27 cellular contexts compared by ENCODE assay signal in genomic region chr12:122018457-122018856, GRCh38.
"Had no signal": no experiment of that assay in that cellular context is flagged by ENCODE, and none has a peak within 500 bp of the region (broad histone marks: within the 10 kb centered on the region; RNA-seq: fewer than 3 reads in every experiment).

No MANE protein-coding gene starts in this region.

- H3K36me3 Mint-ChIP-seq: natural killer cell had no signal

- ATAC-seq: activated CD8-positive, alpha-beta memory T cell treated with anti-CD3 and anti-CD28 coated beads, Interleukin-2, amount 10 ng/mL, durations not matched to agents 7 days and 5 days; activated CD8-positive, alpha-beta T cell treated with anti-CD3 and anti-CD28 coated beads, Interleukin-2, amount 10 ng/mL, durations not matched to agents 7 days and 5 days; activated T-cell treated with anti-CD3 and anti-CD28 coated beads, Interleukin-2, amount 50 U/mL, for 72 hours; gastroesophageal sphincter; natural killer cell; right lobe of liver; stimulated activated naive CD8-positive, alpha-beta T cell treated with anti-CD3 and anti-CD28 coated beads, Interleukin-15, Interleukin-2, amounts not matched to agents 100 U/mL and 50 U/mL, for 24 hours had no signal

- H3K27me3 Mint-ChIP-seq: progenitor cell of endocrine pancreas had no signal

- H3K36me3 ChIP-seq: adrenal gland, ascending aorta, brain microvascular endothelial cell, gastroesophageal sphincter, left ventricle myocardium inferior, neutrophil, ovary, right lobe of liver, transverse colon had no signal

- H3K4me3 ChIP-seq: adrenal gland, ascending aorta, gastroesophageal sphincter, left ventricle myocardium inferior, lung, ovary, right lobe of liver, testis, transverse colon had no signal

- H3K9me3 Mint-ChIP-seq: activated B cell treated with CpG ODN at 0.5 μM for 24 hours; activated naive CD8-positive, alpha-beta T cell treated with anti-CD3 and anti-CD28 coated beads for 36 hours; activated T-cell treated with anti-CD3 and anti-CD28 coated beads, Interleukin-2, amount 50 U/mL, for 72 hours; natural killer cell had no signal

- H3K27ac ChIP-seq: adrenal gland, ascending aorta, brain microvascular endothelial cell, gastroesophageal sphincter, left ventricle myocardium inferior, neutrophil, ovary, right lobe of liver, testis, transverse colon had no signal

- DNase-seq: activated B cell treated with CpG ODN at 0.5 μM for 24 hours; activated CD8-positive, alpha-beta memory T cell treated with anti-CD3 and anti-CD28 coated beads, Interleukin-2, amount 10 ng/mL, durations not matched to agents 7 days and 5 days; activated CD8-positive, alpha-beta T cell treated with anti-CD3 and anti-CD28 coated beads, Interleukin-2, amount 10 ng/mL, durations not matched to agents 7 days and 5 days; activated naive CD4-positive, alpha-beta T cell; activated naive CD8-positive, alpha-beta T cell treated with anti-CD3 and anti-CD28 coated beads for 36 hours; activated T-cell treated with anti-CD3 and anti-CD28 coated beads, Interleukin-2, amount 50 U/mL, for 72 hours; adrenal gland; brain microvascular endothelial cell; caudate nucleus; cortex of kidney; left ventricle myocardium inferior; mesendoderm; natural killer cell; ovary; right lobe of liver; stimulated activated CD4-positive, alpha-beta T cell treated with anti-CD3 and anti-CD28 coated beads, Interleukin-12 subunit alpha, Interleukin-12 subunit beta, amount 100 ng/mL, for 4 hours; stimulated activated CD4-positive, alpha-beta T cell treated with anti-CD3 and anti-CD28 coated beads, Interleukin-4, amount 100 ng/mL, for 1 hour; stimulated activated naive CD8-positive, alpha-beta T cell treated with anti-CD3 and anti-CD28 coated beads, Interleukin-15, Interleukin-2, amounts not matched to agents 100 U/mL and 50 U/mL, for 24 hours; T-helper 1 cell; testis; transverse colon had no signal

- H3K4me3 Mint-ChIP-seq: activated B cell treated with CpG ODN at 0.5 μM for 24 hours; activated CD8-positive, alpha-beta memory T cell treated with anti-CD3 and anti-CD28 coated beads, Interleukin-2, amount 10 ng/mL, durations not matched to agents 7 days and 5 days; activated CD8-positive, alpha-beta T cell treated with anti-CD3 and anti-CD28 coated beads, Interleukin-2, amount 10 ng/mL, durations not matched to agents 7 days and 5 days; activated naive CD8-positive, alpha-beta T cell treated with anti-CD3 and anti-CD28 coated beads for 36 hours; activated T-cell treated with anti-CD3 and anti-CD28 coated beads, Interleukin-2, amount 50 U/mL, for 72 hours; natural killer cell; T-helper 2 cell treated with Interferon-gamma antibody and Interleukin-4, amounts not matched to agents 5 μg/mL and 100 μg/mL, for 36 hours had no signal

- H3K9me3 ChIP-seq: adrenal gland, ascending aorta, gastroesophageal sphincter, ovary, right lobe of liver, testis, transverse colon had no signal

- H3K27ac Mint-ChIP-seq: activated B cell treated with CpG ODN at 0.5 μM for 24 hours; activated CD8-positive, alpha-beta memory T cell treated with anti-CD3 and anti-CD28 coated beads, Interleukin-2, amount 10 ng/mL, durations not matched to agents 7 days and 5 days; activated CD8-positive, alpha-beta T cell treated with anti-CD3 and anti-CD28 coated beads, Interleukin-2, amount 10 ng/mL, durations not matched to agents 7 days and 5 days; activated naive CD8-positive, alpha-beta T cell treated with anti-CD3 and anti-CD28 coated beads for 36 hours; activated T-cell treated with anti-CD3 and anti-CD28 coated beads, Interleukin-2, amount 50 U/mL, for 72 hours; natural killer cell; progenitor cell of endocrine pancreas; T-helper 2 cell treated with Interferon-gamma antibody and Interleukin-4, amounts not matched to agents 5 μg/mL and 100 μg/mL, for 36 hours had no signal

- H3K27me3 ChIP-seq: adrenal gland, ascending aorta, brain microvascular endothelial cell, gastroesophageal sphincter, ovary, right lobe of liver, testis had no signal
